9 cellular contexts compared by ENCODE assay signal in the genomic region with DNA sequence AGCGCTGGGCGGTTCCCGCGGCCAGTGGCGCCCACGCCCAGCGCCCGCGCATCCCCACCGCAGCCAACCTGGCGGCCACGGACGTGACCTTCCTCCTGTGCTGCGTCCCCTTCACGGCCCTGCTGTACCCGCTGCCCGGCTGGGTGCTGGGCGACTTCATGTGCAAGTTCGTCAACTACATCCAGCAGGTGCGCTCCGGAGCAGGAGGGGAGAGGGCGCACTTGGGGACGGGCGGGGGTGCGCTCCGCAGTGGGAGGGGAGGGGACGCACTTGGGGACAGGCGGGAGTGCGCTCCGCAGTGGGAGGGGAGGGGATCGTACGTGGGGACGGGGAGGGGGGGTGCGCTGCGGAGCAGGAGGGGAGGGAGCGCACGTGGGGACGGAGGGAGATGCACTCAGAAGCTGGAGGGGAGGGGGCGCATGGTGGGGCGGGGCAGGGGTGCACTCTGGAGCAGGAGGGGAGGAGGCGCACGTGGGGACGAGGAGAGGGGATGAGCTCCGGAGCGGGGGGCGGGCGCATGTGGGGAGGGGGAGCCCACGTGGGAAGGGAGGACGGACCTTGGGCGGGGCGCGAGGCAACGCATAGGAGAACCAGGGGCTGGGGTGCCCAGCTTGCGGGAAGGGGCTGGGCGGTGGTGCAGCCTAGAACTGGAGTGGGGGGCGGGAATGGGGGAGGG. TPM values are rescaled to one million over a fixed set of nuclear protein-coding genes. Genes with fewer than 3 reads are reported as not detected.
DNase-seq lines count a peak whose midpoint lies in the region; ATAC-seq and TF ChIP-seq lines count a peak whose summit lies in the region.
"Had no signal": no experiment of that assay in that cellular context is flagged by ENCODE, and none has a peak within 500 bp of the region (broad histone marks: within the 10 kb centered on the region; RNA-seq: fewer than 3 reads in every experiment).

No MANE protein-coding gene starts in this region.

- H3K27me3 ChIP-seq in breast epithelium, result peaks cover 19 to 36% of the 10 kb centered on the region in 2 donors

- no peak for TF ChIP-seq POLR2A in breast epithelium (IDR thresholded peaks at IDR 0.05)

- no peaks in the 10 kb centered on the region for H3K9me3 Mint-ChIP-seq in MCF 10A (ENCODE audit: unreplicated experiment)
- no peaks in the 10 kb centered on the region for H3K9me3 Mint-ChIP-seq in activated CD4-positive, alpha-beta memory T cell treated with anti-CD3 and anti-CD28 coated beads, Interleukin-2, amount 10 ng/mL, durations not matched to agents 7 days and 5 days
- no peaks in the 10 kb centered on the region for H3K9me3 Mint-ChIP-seq in stimulated activated memory B cell treated with anti-CD40 and anti-IgM and Interleukin-4, amounts not matched to agents 10 μg/mL and 1 μg/mL and 100 μg/mL, for 72 hours
- no peaks in the 10 kb centered on the region for H3K9me3 Mint-ChIP-seq in endothelial cell (ENCODE audit: unreplicated experiment)

- no TSS peak for BruUV-seq in MCF 10A (replicated peaks; lab: Mats Ljungman, UMichigan)

- TF ChIP-seq CTCF in breast epithelium (IDR thresholded peaks at IDR 0.05) (no peak), MCF 10A (IDR thresholded peaks at IDR 0.05; ENCODE audit: unreplicated experiment) (no peak), endothelial cell (IDR thresholded peaks at IDR 0.05; ENCODE audit: unreplicated experiment) (no peak)

- peaks cover 14 to 31% of the 10 kb centered on the region in 2 donors for H3K4me1 ChIP-seq in breast epithelium

- H3K4me1 Mint-ChIP-seq in MCF 10A (ENCODE audit: insufficient read depth, unreplicated experiment) (no peaks in the 10 kb centered on the region), endothelial cell (ENCODE audit: unreplicated experiment) (peaks cover 2% of the 10 kb centered on the region)
- peaks cover 28% of the 10 kb centered on the region for H3K4me1 Mint-ChIP-seq in activated CD4-positive, alpha-beta memory T cell treated with anti-CD3 and anti-CD28 coated beads, Interleukin-2, amount 10 ng/mL, durations not matched to agents 7 days and 5 days
- H3K4me1 Mint-ChIP-seq in stimulated activated memory B cell treated with anti-CD40 and anti-IgM and Interleukin-4, amounts not matched to agents 10 μg/mL and 1 μg/mL and 100 μg/mL, for 72 hours, result peaks cover 44% of the 10 kb centered on the region

- CTCF ChIA-PET in MCF 10A (lab: Yijun Ruan, JAX), result interaction anchor here (0.5 to 0.7 kb wide), 2 partner anchors 64 to 149 kb away, joined by 4 to 5 read pairs; no protein-coding TSS in a partner anchor
- CTCF ChIA-PET in activated CD4-positive, alpha-beta memory T cell treated with anti-CD3 and anti-CD28 coated beads, Interleukin-2, amount 10 ng/mL, durations not matched to agents 7 days and 5 days (lab: Charles Lee), result interaction anchor here (2.0 to 4.6 kb wide), 2 partner anchors 55 to 62 kb away, joined by 5 to 37 read pairs; no protein-coding TSS in a partner anchor

- DNase-seq in breast epithelium (ENCODE audit: low spot score in 2 of 2), result no peak
- no peak for DNase-seq in MCF 10A (ENCODE audit: unreplicated experiment)
- peak; percentile 32 for DNase-seq in activated CD4-positive, alpha-beta memory T cell treated with anti-CD3 and anti-CD28 coated beads, Interleukin-2, amount 10 ng/mL, durations not matched to agents 7 days and 5 days
- no peak for DNase-seq in endothelial cell (ENCODE audit: low spot score)
- DNase-seq: NCI-H2081 treated with DMSO at 0.1 percent for 48 hours, right cardiac atrium had no signal

- H3K9me3 ChIP-seq in breast epithelium, result no peaks in the 10 kb centered on the region

- ATAC-seq in stimulated activated memory B cell treated with anti-CD40 and anti-IgM and Interleukin-4, amounts not matched to agents 10 μg/mL and 1 μg/mL and 100 μg/mL, for 72 hours, result no peak
- no peak for ATAC-seq in GM19463 (IDR thresholded peaks at IDR 0.05; ENCODE audit: unreplicated experiment)
- ATAC-seq: right cardiac atrium had no signal

- H3K4me3 ChIP-seq in breast epithelium, result peak overlapping the region in 2 of 3 donors; percentile 47 to 71

- intact Hi-C loops in breast epithelium (cut with DNase I; ENCODE audit: low total_unique reads), result loop anchor here (5.0 kb wide), 2 partner anchors 61 to 151 kb away; a partner anchor contains a TSS
- intact Hi-C loops in MCF 10A (cut with micrococcal nuclease), result no loop called here

- POLR2A ChIA-PET in MCF 10A (lab: Yijun Ruan, JAX), result interaction anchor here (0.9 kb wide), 1 partner anchor 62 kb away, joined by 3 read pairs; no protein-coding TSS in a partner anchor
- POLR2A ChIA-PET in activated CD4-positive, alpha-beta memory T cell treated with anti-CD3 and anti-CD28 coated beads, Interleukin-2, amount 10 ng/mL, durations not matched to agents 7 days and 5 days (lab: Charles Lee), result interaction anchor here (0.7 to 2.2 kb wide), 5 partner anchors 10 to 56 kb away, joined by 3 to 17 read pairs (median 6); no protein-coding TSS in a partner anchor

- H3K36me3 ChIP-seq in breast epithelium, result no peaks in the 10 kb centered on the region

- H3K27me3 Mint-ChIP-seq in MCF 10A (ENCODE audit: insufficient read depth, unreplicated experiment) (no peaks in the 10 kb centered on the region), endothelial cell (ENCODE audit: unreplicated experiment) (peaks cover 8% of the 10 kb centered on the region)
- H3K27me3 Mint-ChIP-seq in activated CD4-positive, alpha-beta memory T cell treated with anti-CD3 and anti-CD28 coated beads, Interleukin-2, amount 10 ng/mL, durations not matched to agents 7 days and 5 days, result peaks cover 10% of the 10 kb centered on the region
- no peaks in the 10 kb centered on the region for H3K27me3 Mint-ChIP-seq in stimulated activated memory B cell treated with anti-CD40 and anti-IgM and Interleukin-4, amounts not matched to agents 10 μg/mL and 1 μg/mL and 100 μg/mL, for 72 hours

- H3K36me3 Mint-ChIP-seq in MCF 10A (ENCODE audit: insufficient read depth, unreplicated experiment), result no peaks in the 10 kb centered on the region
- no peaks in the 10 kb centered on the region for H3K36me3 Mint-ChIP-seq in activated CD4-positive, alpha-beta memory T cell treated with anti-CD3 and anti-CD28 coated beads, Interleukin-2, amount 10 ng/mL, durations not matched to agents 7 days and 5 days (ENCODE audit: low read depth)
- H3K36me3 Mint-ChIP-seq in stimulated activated memory B cell treated with anti-CD40 and anti-IgM and Interleukin-4, amounts not matched to agents 10 μg/mL and 1 μg/mL and 100 μg/mL, for 72 hours, result no peaks in the 10 kb centered on the region
- peaks cover 9% of the 10 kb centered on the region for H3K36me3 Mint-ChIP-seq in endothelial cell (ENCODE audit: low read depth, unreplicated experiment)

- H3K27ac Mint-ChIP-seq in MCF 10A (ENCODE audit: low read depth, unreplicated experiment) (no peak overlapping the region), endothelial cell (ENCODE audit: unreplicated experiment) (no peak overlapping the region)
- no peak overlapping the region for H3K27ac Mint-ChIP-seq in activated CD4-positive, alpha-beta memory T cell treated with anti-CD3 and anti-CD28 coated beads, Interleukin-2, amount 10 ng/mL, durations not matched to agents 7 days and 5 days
- peak overlapping the region; percentile 69 for H3K27ac Mint-ChIP-seq in stimulated activated memory B cell treated with anti-CD40 and anti-IgM and Interleukin-4, amounts not matched to agents 10 μg/mL and 1 μg/mL and 100 μg/mL, for 72 hours

- H3K27ac ChIP-seq in breast epithelium, result no peak overlapping the region

- no peak overlapping the region for H3K4me3 Mint-ChIP-seq in MCF 10A (ENCODE audit: unreplicated experiment)
- no peak overlapping the region for H3K4me3 Mint-ChIP-seq in activated CD4-positive, alpha-beta memory T cell treated with anti-CD3 and anti-CD28 coated beads, Interleukin-2, amount 10 ng/mL, durations not matched to agents 7 days and 5 days
- peak overlapping the region; percentile 75 for H3K4me3 Mint-ChIP-seq in stimulated activated memory B cell treated with anti-CD40 and anti-IgM and Interleukin-4, amounts not matched to agents 10 μg/mL and 1 μg/mL and 100 μg/mL, for 72 hours
- no peak overlapping the region for H3K4me3 Mint-ChIP-seq in endothelial cell (ENCODE audit: unreplicated experiment)

RNA-seq across cellular contexts. Expression of a gene that starts 1.5 kb away (rescaled TPM):
- total RNA-seq in breast epithelium, result under 1 TPM in 2 of 3 donors, not detected in 1; 0.15 to 0.33 TPM
- total RNA-seq in MCF 10A (2022), result not detected in 2 replicates
- 1 to 10 TPM; 1.8 to 2.3 TPM for total RNA-seq in activated CD4-positive, alpha-beta memory T cell treated with anti-CD3 and anti-CD28 coated beads, Interleukin-2, amount 10 ng/mL, durations not matched to agents 7 days and 5 days
- total RNA-seq in endothelial cell (ENCODE audit: unreplicated experiment), result not detected
- total RNA-seq: right cardiac atrium had no signal

RNA-seq across cellular contexts. Expression of a gene that starts 5.6 kb away (rescaled TPM):
- total RNA-seq in breast epithelium (10 to 100 TPM; 31.8 to 41.6 (median 41.0) TPM), MCF 10A (2022) (65.7 and 73.6 TPM in 2 replicates), endothelial cell (ENCODE audit: unreplicated experiment) (40.6 TPM)
- 100 to 1,000 TPM; 111 to 116 TPM for total RNA-seq in activated CD4-positive, alpha-beta memory T cell treated with anti-CD3 and anti-CD28 coated beads, Interleukin-2, amount 10 ng/mL, durations not matched to agents 7 days and 5 days

RNA-seq across cellular contexts. Expression of a gene that starts 7.2 kb away (rescaled TPM):
- total RNA-seq in breast epithelium, result 10 to 100 TPM in 1 of 3 donors, 1 to 10 TPM in 2; 3.5 to 11.1 (median 4.8) TPM
- 10.2 and 13.1 TPM in 2 replicates for total RNA-seq in MCF 10A (2022)
- total RNA-seq in activated CD4-positive, alpha-beta memory T cell treated with anti-CD3 and anti-CD28 coated beads, Interleukin-2, amount 10 ng/mL, durations not matched to agents 7 days and 5 days, result 10 to 100 TPM; 32.4 to 34.0 TPM
- total RNA-seq in endothelial cell (ENCODE audit: unreplicated experiment), result 108 TPM

RNA-seq across cellular contexts. Expression of a gene that starts 25.3 kb away (rescaled TPM):
- total RNA-seq in breast epithelium, result not detected
- not detected in 2 replicates for total RNA-seq in MCF 10A (2022)
- not detected for total RNA-seq in activated CD4-positive, alpha-beta memory T cell treated with anti-CD3 and anti-CD28 coated beads, Interleukin-2, amount 10 ng/mL, durations not matched to agents 7 days and 5 days
- not detected for total RNA-seq in endothelial cell (ENCODE audit: unreplicated experiment)
- total RNA-seq: kidney epithelial cell, right cardiac atrium had no signal

RNA-seq across cellular contexts. Expression of a gene that starts 25.6 kb away (rescaled TPM):
- 10 to 100 TPM; 14.9 to 33.1 (median 32.8) TPM for total RNA-seq in breast epithelium
- 52.7 and 61.0 TPM in 2 replicates for total RNA-seq in MCF 10A (2022)
- 10 to 100 TPM; 62.2 to 64.0 TPM for total RNA-seq in activated CD4-positive, alpha-beta memory T cell treated with anti-CD3 and anti-CD28 coated beads, Interleukin-2, amount 10 ng/mL, durations not matched to agents 7 days and 5 days
- 66.5 TPM for total RNA-seq in endothelial cell (ENCODE audit: unreplicated experiment)
